Comparison of ENCODE assay signal across 1 cellular context in genomic region chr5:134507495-134507894, GRCh38.
TF ChIP-seq lines count a peak whose summit lies in the region.

No MANE protein-coding gene starts in this region.

TF ChIP-seq in IMR-90, 13 proteins besides CTCF, POLR2A, EP300 and RAD21:
- no peak for TF ChIP-seq CHD1 (IDR thresholded peaks at IDR 0.05; ENCODE audit: low read depth, low read length)
- TF ChIP-seq NFE2L2 (IDR thresholded peaks at IDR 0.05; ENCODE audit: low read depth, low read length) = no peak
- TF ChIP-seq MAFK (IDR thresholded peaks at IDR 0.05; ENCODE audit: low read depth, low read length) = no peak
- TF ChIP-seq, protein P1, sequence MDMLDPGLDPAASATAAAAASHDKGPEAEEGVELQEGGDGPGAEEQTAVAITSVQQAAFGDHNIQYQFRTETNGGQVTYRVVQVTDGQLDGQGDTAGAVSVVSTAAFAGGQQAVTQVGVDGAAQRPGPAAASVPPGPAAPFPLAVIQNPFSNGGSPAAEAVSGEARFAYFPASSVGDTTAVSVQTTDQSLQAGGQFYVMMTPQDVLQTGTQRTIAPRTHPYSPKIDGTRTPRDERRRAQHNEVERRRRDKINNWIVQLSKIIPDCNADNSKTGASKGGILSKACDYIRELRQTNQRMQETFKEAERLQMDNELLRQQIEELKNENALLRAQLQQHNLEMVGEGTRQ (IDR thresholded peaks at IDR 0.05; ENCODE audit: low read depth, low read length) = no peak
- no peak for TF ChIP-seq SMC3 (IDR thresholded peaks at IDR 0.05; ENCODE audit: low read depth, low read length)
- TF ChIP-seq RCOR1 (IDR thresholded peaks at IDR 0.05; ENCODE audit: insufficient replicate concordance, low read length) = no peak
- TF ChIP-seq RFX5 (IDR thresholded peaks at IDR 0.05; ENCODE audit: low read depth, low read length) = no peak
- no peak for TF ChIP-seq MXI1 (IDR thresholded peaks at IDR 0.05; ENCODE audit: borderline replicate concordance, low read depth, low read length)
- TF ChIP-seq, protein P2, sequence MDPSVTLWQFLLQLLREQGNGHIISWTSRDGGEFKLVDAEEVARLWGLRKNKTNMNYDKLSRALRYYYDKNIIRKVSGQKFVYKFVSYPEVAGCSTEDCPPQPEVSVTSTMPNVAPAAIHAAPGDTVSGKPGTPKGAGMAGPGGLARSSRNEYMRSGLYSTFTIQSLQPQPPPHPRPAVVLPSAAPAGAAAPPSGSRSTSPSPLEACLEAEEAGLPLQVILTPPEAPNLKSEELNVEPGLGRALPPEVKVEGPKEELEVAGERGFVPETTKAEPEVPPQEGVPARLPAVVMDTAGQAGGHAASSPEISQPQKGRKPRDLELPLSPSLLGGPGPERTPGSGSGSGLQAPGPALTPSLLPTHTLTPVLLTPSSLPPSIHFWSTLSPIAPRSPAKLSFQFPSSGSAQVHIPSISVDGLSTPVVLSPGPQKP (IDR thresholded peaks at IDR 0.05; ENCODE audit: borderline replicate concordance, low read depth, low read length) = no peak
- TF ChIP-seq MAZ (IDR thresholded peaks at IDR 0.05; ENCODE audit: borderline replicate concordance, low read depth, low read length) = no peak
- no peak for TF ChIP-seq BHLHE40 (IDR thresholded peaks at IDR 0.05; ENCODE audit: low read depth, low read length)
- TF ChIP-seq CEBPB (IDR thresholded peaks at IDR 0.05; ENCODE audit: low read depth, low read length) = no peak
- no peak for TF ChIP-seq FOS (IDR thresholded peaks at IDR 0.05; ENCODE audit: low read depth, low read length)
